ENCODE assay signal across 25 cellular contexts in genomic region chr6:166601956-166602355, GRCh38.
"Had no signal": no experiment of that assay in that cellular context is flagged by ENCODE, and none has a peak within 500 bp of the region (broad histone marks: within the 10 kb centered on the region; RNA-seq: fewer than 3 reads in every experiment).

No MANE protein-coding gene starts in this region.

- DNase-seq: Kasumi-1, MV-4-11, NCI-H1048, NCI-H1105, NCI-H1417, NCI-H1436 treated with DMSO at 0.1 percent for 48 hours, NCI-H1694, NCI-H187 treated with DMSO at 0.1 percent for 48 hours, NCI-H2029 treated with DMSO at 0.1 percent for 48 hours, NCI-H2171 treated with DMSO at 0.1 percent for 48 hours, NCI-H2227 treated with DMSO at 0.1 percent for 48 hours, NCI-H524, NCI-H526 treated with DMSO at 0.1 percent for 48 hours, NCI-H774, Right ventricle myocardium superior, RPMI8226, SIG-M5 had no signal

- FAIRE-seq: HepG2, K562, RCC 7860 had no signal

- H3K4me3 ChIP-seq: K562, SJSA1, SK-N-MC had no signal

- H3K9ac ChIP-seq: KMS-11 had no signal

- H3K4me2 ChIP-seq: KMS-11 had no signal

- H3K9me3 ChIP-seq: SJSA1 had no signal

- H3K4me1 Mint-ChIP-seq: IgD-negative memory B cell had no signal

- H3K27ac ChIP-seq: HL-60, KMS-11, SJSA1, SK-N-MC had no signal

- ATAC-seq: HepG2, K562 had no signal

- H3K27me3 ChIP-seq: SJSA1 had no signal

- H3K4me3 Mint-ChIP-seq: IgD-negative memory B cell had no signal

- H3K9me3 Mint-ChIP-seq: IgD-negative memory B cell had no signal

- H3K27ac Mint-ChIP-seq: IgD-negative memory B cell had no signal
